ENCODE assay signal across 8 cellular contexts in the genomic region with DNA sequence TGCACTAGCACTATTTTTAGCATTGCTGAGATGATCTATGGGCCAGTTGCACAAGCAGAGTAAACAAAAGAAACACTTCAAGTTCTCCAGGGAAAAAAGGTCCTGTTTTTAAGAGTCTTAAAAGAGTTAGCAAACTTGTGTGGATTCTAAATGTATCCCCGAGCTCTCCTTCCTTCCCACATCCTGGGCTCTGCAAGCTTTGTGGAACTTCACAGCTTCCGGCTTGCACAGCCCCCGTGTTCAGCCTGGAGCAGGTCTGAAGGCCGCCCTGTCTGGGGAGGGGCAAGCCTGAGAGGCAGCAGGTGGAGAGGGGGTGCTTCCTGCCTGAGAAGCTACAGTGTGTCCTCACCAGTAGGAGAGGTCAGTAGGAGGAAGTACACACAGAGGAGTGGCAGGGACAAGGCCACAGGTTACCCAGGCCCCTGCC. TPM values are rescaled to one million over a fixed set of nuclear protein-coding genes. Genes with fewer than 3 reads are reported as not detected.
DNase-seq lines count a peak whose midpoint lies in the region; ATAC-seq and TF ChIP-seq lines count a peak whose summit lies in the region.

No MANE protein-coding gene starts in this region.

- H2AFZ ChIP-seq in MM.1S (ENCODE audit: low read length) = 0 out of 2 replicates have a peak overlapping the region, but pooled peaks have one; percentile 13
- H2AFZ ChIP-seq in trophoblast cell (ENCODE audit: insufficient read depth, low read length, poor library complexity) = peak overlapping the region; percentile 19

- H3K9me2 ChIP-seq in MM.1S (replicated peaks; ENCODE audit: insufficient read depth, low read length) = no peaks in the 10 kb centered on the region

- peak overlapping the region; percentile 59 for H3K4me3 Mint-ChIP-seq in CD4-positive, alpha-beta T cell
- H3K4me3 Mint-ChIP-seq in WTC11 = no peak overlapping the region

- H3K27ac ChIP-seq in CD4-positive, alpha-beta T cell (ENCODE audit: low read depth, low read length) = no peak overlapping the region
- H3K27ac ChIP-seq in MM.1S (ENCODE audit: low read length) = peak overlapping the region; percentile 92
- H3K27ac ChIP-seq in trophoblast cell (ENCODE audit: low read depth, low read length) = peak overlapping the region; percentile 63

- no CpG with 5 or more reads among the region's 4 CpGs for WGBS in trophoblast cell (ENCODE audit: extremely low coverage, insufficient coverage, insufficient read length)

- DNase-seq in CD4-positive, alpha-beta T cell = peak in 5 of 10 experiments; percentile 31 to 53 (median 38)
- DNase-seq in GM19240 (ENCODE audit: insufficient read length, low spot score) = peak; percentile 48
- peak; percentile 84 for DNase-seq in MM.1S
- peak; percentile 66 for DNase-seq in WTC11 (ENCODE audit: low spot score)
- peak; percentile 80 for DNase-seq in fibroblast of the aortic adventitia (ENCODE audit: low read depth)
- no peak for DNase-seq in trophoblast cell
- DNase-seq in HEK293T (ENCODE audit: extremely low spot score) = no peak
- DNase-seq in NCI-H748 (lab: John Stamatoyannopoulos, UW; ENCODE audit: unreplicated experiment) = no peak

- peak; percentile 83 for ATAC-seq in CD4-positive, alpha-beta T cell (ENCODE audit: poor library complexity)
- ATAC-seq in WTC11 = peak; percentile 94

- H3K14ac ChIP-seq in trophoblast cell (ENCODE audit: low read length) = peak overlapping the region; percentile 9

- H3K27me3 Mint-ChIP-seq in CD4-positive, alpha-beta T cell = no peaks in the 10 kb centered on the region
- no peaks in the 10 kb centered on the region for H3K27me3 Mint-ChIP-seq in WTC11 (ENCODE audit: low read depth)

- H3K4me1 ChIP-seq in MM.1S (ENCODE audit: low read length) (peaks cover 75% of the 10 kb centered on the region), trophoblast cell (ENCODE audit: control insufficient read depth in 1 of 2, insufficient read depth in 2 of 2, low read length in 2 of 2) (peaks cover 14 to 27% of the 10 kb centered on the region in 2 experiments)

- H4K8ac ChIP-seq in trophoblast cell (ENCODE audit: low read depth, low read length) = peak overlapping the region; percentile 2

- H3K4me3 ChIP-seq in MM.1S (ENCODE audit: low read length) (no peak overlapping the region; the same call in 1 of the 2 replicates), fibroblast of the aortic adventitia (ENCODE audit: low read depth, low read length) (peak overlapping the region; percentile 15), trophoblast cell (ENCODE audit: low read depth, low read length) (no peak overlapping the region)

- peak overlapping the region; percentile 5 for H3K18ac ChIP-seq in trophoblast cell (ENCODE audit: low read length)

- no peak overlapping the region for H2AK5ac ChIP-seq in trophoblast cell (ENCODE audit: low read length)

- no peak overlapping the region for H3K23ac ChIP-seq in trophoblast cell (ENCODE audit: low read length)

- peak overlapping the region; percentile 13 for H2BK120ac ChIP-seq in trophoblast cell (ENCODE audit: insufficient read depth, low read length, poor library complexity)

- no peak overlapping the region for H4K12ac ChIP-seq in trophoblast cell (ENCODE audit: low read depth, low read length)

- no peaks in the 10 kb centered on the region for H3K27me3 ChIP-seq in CD4-positive, alpha-beta T cell (ENCODE audit: control insufficient read depth, insufficient read depth, low read length)
- H3K27me3 ChIP-seq in MM.1S (replicated peaks; ENCODE audit: insufficient read depth, low read length) (no peaks in the 10 kb centered on the region), trophoblast cell (ENCODE audit: insufficient read depth, low read length) (no peaks in the 10 kb centered on the region)

- H4K91ac ChIP-seq in trophoblast cell (ENCODE audit: low read depth, low read length) = peak overlapping the region; percentile 20

- no peaks in the 10 kb centered on the region for H3K9me3 ChIP-seq in CD4-positive, alpha-beta T cell (ENCODE audit: control insufficient read depth, low read length)
- H3K9me3 ChIP-seq in MM.1S (replicated peaks; ENCODE audit: insufficient read depth, low read length) = no peaks in the 10 kb centered on the region
- H3K9me3 ChIP-seq in trophoblast cell (ENCODE audit: insufficient read depth, low read depth, low read length) = peaks cover 2% of the 10 kb centered on the region

- peak overlapping the region; percentile 88 for H3K27ac Mint-ChIP-seq in CD4-positive, alpha-beta T cell
- H3K27ac Mint-ChIP-seq in WTC11 = peak overlapping the region; percentile 92

- H4K20me1 ChIP-seq in MM.1S (ENCODE audit: insufficient read depth, low read length) = no peaks in the 10 kb centered on the region

- POLR2A ChIA-PET in CD4-positive, alpha-beta T cell (lab: Charles Lee) = interaction anchor here (0.9 to 2.4 kb wide), 3 partner anchors 10 to 136 kb away, joined by 4 to 49 read pairs (median 4); partner anchors contain the start of gene CABIN1
- POLR2A ChIA-PET in WTC11 (lab: Charles Lee) = interaction anchor here (1.0 to 2.0 kb wide), 2 partner anchors 9 to 10 kb away, joined by 5 to 9 read pairs; no protein-coding TSS in a partner anchor
- POLR2A ChIA-PET in HEK293T (lab: Yijun Ruan, JAX) = interaction anchor here (0.8 kb wide), 1 partner anchor 14 kb away, joined by 3 read pairs; no protein-coding TSS in a partner anchor

- no peak overlapping the region for H3K4ac ChIP-seq in trophoblast cell (ENCODE audit: low read depth, low read length)

- H3K4me2 ChIP-seq in MM.1S (ENCODE audit: low read depth, low read length) = peak overlapping the region; percentile 56
- no peak overlapping the region for H3K4me2 ChIP-seq in trophoblast cell (ENCODE audit: low read length)

- peaks cover 42% of the 10 kb centered on the region for H3F3A ChIP-seq in MM.1S (ENCODE audit: insufficient read depth, low read length)

- H3K79me2 ChIP-seq in MM.1S (ENCODE audit: low read length) = peaks cover 39% of the 10 kb centered on the region
- H3K79me2 ChIP-seq in trophoblast cell (ENCODE audit: control insufficient read depth, insufficient read depth, low read length, poor library complexity) = no peaks in the 10 kb centered on the region

- no peak overlapping the region for H2BK12ac ChIP-seq in trophoblast cell (ENCODE audit: low read length)

- intact Hi-C loops in CD4-positive, alpha-beta T cell (cut with DNase I, micrococcal nuclease) = no loop called here

- H3K9ac ChIP-seq in MM.1S (ENCODE audit: low read length) (peak overlapping the region; percentile 27; the same call in 1 of the 2 replicates), trophoblast cell (ENCODE audit: low read length) (no peak overlapping the region)

- no peak for TF ChIP-seq CTCF in CD4-positive, alpha-beta T cell (IDR thresholded peaks at IDR 0.05)
- TF ChIP-seq CTCF in MM.1S (IDR thresholded peaks at IDR 0.05; ENCODE audit: low read length) (no peak), WTC11 (IDR thresholded peaks at IDR 0.05) (no peak), fibroblast of the aortic adventitia (IDR thresholded peaks at IDR 0.05; ENCODE audit: insufficient read depth, low read length) (no peak)

- no peaks in the 10 kb centered on the region for H3K9me3 Mint-ChIP-seq in CD4-positive, alpha-beta T cell
- no peaks in the 10 kb centered on the region for H3K9me3 Mint-ChIP-seq in WTC11

- H3K36me3 Mint-ChIP-seq in CD4-positive, alpha-beta T cell (ENCODE audit: low read depth) = peaks cover 7% of the 10 kb centered on the region
- H3K36me3 Mint-ChIP-seq in WTC11 = 0 out of 2 replicates have a peak, but pooled peaks cover 3% of the 10 kb centered on the region

- H3K4me1 Mint-ChIP-seq in CD4-positive, alpha-beta T cell (ENCODE audit: low read depth) = peaks cover 89% of the 10 kb centered on the region
- peaks cover 27% of the 10 kb centered on the region for H3K4me1 Mint-ChIP-seq in WTC11

- H3K79me1 ChIP-seq in trophoblast cell (ENCODE audit: low read length) = peaks cover 14% of the 10 kb centered on the region

- no peaks in the 10 kb centered on the region for H3K36me3 ChIP-seq in MM.1S (replicated peaks; ENCODE audit: insufficient read depth, low read length)
- H3K36me3 ChIP-seq in trophoblast cell (ENCODE audit: control insufficient read depth in 1 of 2, insufficient read depth in 2 of 2, low read length in 2 of 2) = peaks cover 8 to 9% of the 10 kb centered on the region in 2 experiments

- CTCF ChIA-PET in CD4-positive, alpha-beta T cell (lab: Charles Lee) = interaction anchor here (1.3 to 2.9 kb wide), 2 partner anchors 10 to 13 kb away, joined by 5 to 23 read pairs; no protein-coding TSS in a partner anchor
- CTCF ChIA-PET in WTC11 (lab: Charles Lee) (interaction anchor here (0.6 to 5.5 kb wide), 12 partner anchors 10 to 276 kb away, joined by 3 to 99 read pairs (median 6); partner anchors contain the start of gene CABIN1), HEK293T (lab: Yijun Ruan, JAX) (interaction anchor here (2.6 kb wide), 1 partner anchor 10 kb away, joined by 19 read pairs; no protein-coding TSS in a partner anchor)

- H2BK5ac ChIP-seq in trophoblast cell (ENCODE audit: low read depth, low read length, poor library complexity) = no peak overlapping the region

TF ChIP-seq in WTC11, 78 proteins besides CTCF, POLR2A, EP300 and RAD21 (continues in another document):
- no peak for TF ChIP-seq GABPB1 (CRISPR knock-in tag; IDR thresholded peaks at IDR 0.05)
- TF ChIP-seq ZNF416 (CRISPR knock-in tag; IDR thresholded peaks at IDR 0.05) = no peak

TF ChIP-seq in HEK293T, 16 proteins besides CTCF, POLR2A, EP300 and RAD21:
- no peak for TF ChIP-seq TARDBP (IDR thresholded peaks at IDR 0.05)

RNA-seq across cellular contexts. Expression of gene SUSD2, which starts 35.1 kb away (rescaled TPM):
- 1 to 10 TPM in 1 of 2 experiments, under 1 TPM in 1; 0.80 to 1.5 TPM for total RNA-seq in CD4-positive, alpha-beta T cell
- total RNA-seq in WTC11 (2021) = 0.85 to 1.1 TPM (median 0.94 TPM) in 3 replicates
- 0.99 and 5.6 TPM in 2 replicates for total RNA-seq in fibroblast of the aortic adventitia (ENCODE audit: low replicate concordance)
- polyA plus RNA-seq in trophoblast cell (2013) = 36.0 and 40.8 TPM in 2 replicates

Comparison
In these comparisons a context has a peak if more than half of its experiments do, and no peak if none do; other contexts are left out.
1. DNase-seq: peak in GM19240 (single experiment), MM.1S (single experiment), WTC11 (single experiment) and fibroblast of the aortic adventitia (single experiment); none in trophoblast cell (0 of 2), HEK293T (single experiment) and NCI-H748 (single experiment).